ENCODE assay signal across 8 cellular contexts in genomic region chr18:67517224-67517765, GRCh38. TPM values are rescaled to one million over a fixed set of nuclear protein-coding genes. Genes with fewer than 3 reads are reported as not detected.
A peak's percentile ranks its signal among the peaks of the same experiment; 100 is the strongest.
DNase-seq lines count a peak whose midpoint lies in the region; ATAC-seq and TF ChIP-seq lines count a peak whose summit lies in the region.

No MANE protein-coding gene starts in this region.

- peak overlapping the region; percentile 79 for H2AFZ ChIP-seq in GM23248
- H2AFZ ChIP-seq in OCI-LY7 (ENCODE audit: low read length), result no peak overlapping the region

- WGBS in GM23248 (ENCODE audit: low coverage in 1 of 2, low lambda C conversion rate in 2 of 2, missing lambda C conversion rate in 2 of 2), 2 experiments, result 1 to 4% methylated on average over 6 of the region's 6 CpGs

- peak overlapping the region; percentile 74 for H3K4me3 ChIP-seq in GM23248
- H3K4me3 ChIP-seq in OCI-LY7 (ENCODE audit: low read depth, low read length, poor library complexity, severe bottlenecking), result peak overlapping the region; percentile 36
- peak overlapping the region; percentile 80 for H3K4me3 ChIP-seq in effector memory CD4-positive, alpha-beta T cell (ENCODE audit: insufficient read depth, low read depth, low read length, poor library complexity, severe bottlenecking)
- H3K4me3 ChIP-seq in mucosa of rectum (ENCODE audit: low read length in 2 of 2), result peak overlapping the region; percentile 58 to 74

- H3K9ac ChIP-seq in GM23248, result peak overlapping the region; percentile 72
- H3K9ac ChIP-seq in mucosa of rectum (ENCODE audit: low read depth in 1 of 2, low read length in 2 of 2), result peak overlapping the region; percentile 27 to 45

- peaks cover 47% of the 10 kb centered on the region; the same call in 1 of the 2 replicates for H3F3A ChIP-seq in GM23248 (ENCODE audit: insufficient read depth)

- no peaks in the 10 kb centered on the region for H3K9me3 ChIP-seq in GM23248 (ENCODE audit: low read depth)
- no peaks in the 10 kb centered on the region for H3K9me3 ChIP-seq in OCI-LY7 (ENCODE audit: low read length)
- H3K9me3 ChIP-seq in effector memory CD4-positive, alpha-beta T cell (ENCODE audit: control insufficient read depth, low read length), result no peaks in the 10 kb centered on the region
- H3K9me3 ChIP-seq in mucosa of rectum (ENCODE audit: control insufficient read depth in 2 of 2, low read length in 2 of 2), result no peaks in the 10 kb centered on the region

- no peaks in the 10 kb centered on the region for H3K9me2 ChIP-seq in GM23248 (ENCODE audit: insufficient read depth)
- H3K9me2 ChIP-seq in OCI-LY7 (ENCODE audit: insufficient read depth, low read length), result no peaks in the 10 kb centered on the region

- H4K20me1 ChIP-seq in GM23248 (ENCODE audit: insufficient read depth) (peaks cover 8% of the 10 kb centered on the region; the same call in 1 of the 2 replicates), OCI-LY7 (ENCODE audit: insufficient read depth, low read length) (no peaks in the 10 kb centered on the region)

- H3K79me2 ChIP-seq in GM23248 (ENCODE audit: insufficient read depth) (peaks cover 45% of the 10 kb centered on the region), OCI-LY7 (ENCODE audit: insufficient read depth, low read depth, low read length) (no peaks in the 10 kb centered on the region)

- peaks cover 50% of the 10 kb centered on the region for H3K4me1 ChIP-seq in GM23248 (ENCODE audit: insufficient read depth)
- no peaks in the 10 kb centered on the region for H3K4me1 ChIP-seq in OCI-LY7 (ENCODE audit: insufficient read depth, low read length, poor library complexity, severe bottlenecking)
- H3K4me1 ChIP-seq in effector memory CD4-positive, alpha-beta T cell (ENCODE audit: control insufficient read depth, insufficient read depth, low read length, poor library complexity, severe bottlenecking), result peaks cover 5% of the 10 kb centered on the region
- H3K4me1 ChIP-seq in mucosa of rectum (ENCODE audit: control insufficient read depth in 2 of 2, insufficient read depth in 2 of 2, low read length in 2 of 2), result peaks cover 0 to 10% of the 10 kb centered on the region in 2 donors

- H3K27ac ChIP-seq in GM23248 (peak overlapping the region; percentile 66), OCI-LY7 (ENCODE audit: low read depth, low read length, poor library complexity, severe bottlenecking) (no peak overlapping the region), mucosa of rectum (ENCODE audit: low read depth in 2 of 2, low read length in 2 of 2) (peak overlapping the region; percentile 55 to 56)
- no peak overlapping the region for H3K27ac ChIP-seq in effector memory CD4-positive, alpha-beta T cell (ENCODE audit: insufficient read depth, low read length, poor library complexity, severe bottlenecking)

- no TSS peak for BruUV-seq in OCI-LY7 (replicated peaks; lab: Mats Ljungman, UMichigan)

- CTCF ChIA-PET in OCI-LY7 (lab: Charles Lee; ENCODE audit: unreplicated experiment), result no interaction called here

- in situ Hi-C loops in GM23248 (cut with MboI), result loop anchor here (10.0 kb wide), 2 partner anchors 292 to 1118 kb away; no protein-coding TSS in a partner anchor

- intact Hi-C loops in OCI-LY7 (cut with micrococcal nuclease; ENCODE audit: unreplicated experiment), result no loop called here

- H3K4me2 ChIP-seq in GM23248 (ENCODE audit: unreplicated experiment) (peak overlapping the region; percentile 72), OCI-LY7 (ENCODE audit: low read length) (peak overlapping the region; percentile 52; the same call in 1 of the 2 replicates)

- TF ChIP-seq CTCF in OCI-LY7 (conservative IDR thresholded peaks at IDR 0.05; ENCODE audit: low read length), result no peak

- POLR2A ChIA-PET in OCI-LY7 (lab: Charles Lee), result interaction anchor here (0.6 to 1.3 kb wide), 2 partner anchors 55 to 1217 kb away, joined by 3 read pairs; no protein-coding TSS in a partner anchor

- H3K36me3 ChIP-seq in GM23248 (ENCODE audit: low read depth), result peaks cover 29% of the 10 kb centered on the region
- no peaks in the 10 kb centered on the region for H3K36me3 ChIP-seq in OCI-LY7 (ENCODE audit: insufficient read depth, low read length)
- H3K36me3 ChIP-seq in effector memory CD4-positive, alpha-beta T cell (ENCODE audit: control insufficient read depth, insufficient read depth, low read length), result no peaks in the 10 kb centered on the region
- no peaks in the 10 kb centered on the region for H3K36me3 ChIP-seq in mucosa of rectum (ENCODE audit: control insufficient read depth in 2 of 2, insufficient read depth in 2 of 2, low read length in 2 of 2)

- no peak for ATAC-seq in HG02642 (IDR thresholded peaks at IDR 0.05; ENCODE audit: poor library complexity, unreplicated experiment)
- ATAC-seq in activated CD4-positive, CD25-positive, alpha-beta regulatory T cell treated with anti-CD3 and anti-CD28 coated beads, Interleukin-2, amount 50 U/mL, for 24 hours, result no peak
- ATAC-seq in HG02852 (IDR thresholded peaks at IDR 0.05; ENCODE audit: unreplicated experiment), result no peak

- peak; percentile 45 for DNase-seq in GM23248
- no peak for DNase-seq in OCI-LY7 (ENCODE audit: low spot score)
- no peak for DNase-seq in effector memory CD4-positive, alpha-beta T cell
- no peak for DNase-seq in NOMO-1 treated with dmso at 0.1 percent for 144 hours (lab: John Stamatoyannopoulos, UW; ENCODE audit: unreplicated experiment)

- H3K27me3 ChIP-seq in GM23248 (replicated peaks; ENCODE audit: insufficient read depth) (no peaks in the 10 kb centered on the region), mucosa of rectum (ENCODE audit: control insufficient read depth in 2 of 2, insufficient read depth in 2 of 2, low read length in 2 of 2) (peaks cover 0 to 3% of the 10 kb centered on the region in 2 donors)
- no peaks in the 10 kb centered on the region for H3K27me3 ChIP-seq in effector memory CD4-positive, alpha-beta T cell (replicated peaks; ENCODE audit: control insufficient read depth, insufficient read depth, low read length, poor library complexity, severe bottlenecking)

RNA-seq across cellular contexts. Expression of gene DSEL, which starts 0.8 kb away (rescaled TPM):
- 126 and 132 TPM in 2 replicates for total RNA-seq in GM23248 (2014; rRNA removed; shearing (Covaris generic))
- 36.8 and 38.2 TPM in 2 replicates for polyA plus RNA-seq in GM23248 (2016; fragmentation: Nextera tagmentation; extraction: Ambion mirVana)
- not detected in 2 replicates for total RNA-seq in OCI-LY7 (2014; rRNA removed; shearing (Covaris generic))
- not detected in 2 replicates for total RNA-seq in OCI-LY7 (2022)

Comparison
In these comparisons a context has a peak if more than half of its experiments do, and no peak if none do; other contexts are left out.
1. H3K27ac ChIP-seq: peak in GM23248 (single experiment) and mucosa of rectum (2 of 2); none in OCI-LY7 (single experiment) and effector memory CD4-positive, alpha-beta T cell (single experiment).
2. RNA of gene DSEL, which starts 0.8 kb away (total RNA-seq): 126 to 132 TPM in GM23248; not detected in OCI-LY7; every median in the first group is over 100 times any median in the second.
3. Peak in every context shown above with its lines, with median percentiles within 50 percentile points of each other: H3K4me3 ChIP-seq.